ENCODE assay signal across 18 cellular contexts in the genomic region with DNA sequence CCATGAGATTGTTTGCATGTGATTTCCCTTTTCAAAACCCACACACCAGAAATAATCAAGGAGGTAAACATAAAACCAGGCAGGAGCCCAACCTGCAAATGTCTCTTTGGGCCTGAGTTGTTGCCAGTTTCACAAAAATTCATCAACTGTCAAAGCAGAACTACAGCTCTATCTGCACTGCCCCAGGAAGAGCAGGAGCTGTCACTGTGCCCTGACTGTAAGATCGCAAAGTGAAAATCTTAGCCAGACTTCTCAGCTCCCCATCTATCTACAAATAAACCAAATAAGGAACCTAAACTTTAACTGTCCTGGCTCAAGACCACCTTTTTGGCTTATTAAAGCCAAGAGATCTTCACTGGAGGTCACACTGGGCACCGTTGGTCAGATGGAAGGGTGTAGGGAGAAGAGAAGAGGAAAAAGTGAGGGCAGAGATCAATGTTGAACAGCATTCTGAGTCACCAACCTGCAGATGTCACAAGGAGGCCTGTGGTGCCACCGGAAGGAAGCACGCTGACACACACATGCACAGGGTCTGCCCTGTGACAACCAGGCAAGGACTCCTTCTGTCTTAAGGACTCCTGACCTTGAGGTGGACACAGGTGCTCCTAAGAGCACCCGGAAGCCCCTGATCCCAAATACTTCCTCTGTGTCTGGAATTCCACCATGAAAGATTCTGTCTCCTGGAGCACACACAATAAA. TPM values are rescaled to one million over a fixed set of nuclear protein-coding genes. Genes with fewer than 3 reads are reported as not detected.
DNase-seq lines count a peak whose midpoint lies in the region; ATAC-seq lines count a peak whose summit lies in the region.
"Had no signal": no experiment of that assay in that cellular context is flagged by ENCODE, and none has a peak within 500 bp of the region (broad histone marks: within the 10 kb centered on the region; RNA-seq: fewer than 3 reads in every experiment).

No MANE protein-coding gene starts in this region.

- ATAC-seq in activated naive CD8-positive, alpha-beta T cell treated with anti-CD3 and anti-CD28 coated beads, Interleukin-2, amount 10 ng/mL, durations not matched to agents 7 days and 5 days (ENCODE audit: low read depth): peak; percentile 64
- ATAC-seq in stimulated activated naive CD8-positive, alpha-beta T cell treated with anti-CD3 and anti-CD28 coated beads, Interleukin-15, amount 100 ng/mL, for 72 hours: peak; percentile 77
- ATAC-seq: GM12878; left cardiac atrium; stimulated activated memory B cell treated with anti-CD40 and anti-IgM and Interleukin-4, amounts not matched to agents 10 μg/mL and 1 μg/mL and 100 μg/mL, for 72 hours had no signal

- H3K27ac Mint-ChIP-seq in activated naive CD4-positive, alpha-beta T cell treated with anti-CD3 and anti-CD28 coated beads for 36 hours: peak overlapping the region; percentile 52
- H3K27ac Mint-ChIP-seq in activated naive CD8-positive, alpha-beta T cell treated with anti-CD3 and anti-CD28 coated beads, Interleukin-2, amount 10 ng/mL, durations not matched to agents 7 days and 5 days: peak overlapping the region; percentile 71
- H3K27ac Mint-ChIP-seq in stimulated activated naive CD8-positive, alpha-beta T cell treated with anti-CD3 and anti-CD28 coated beads, Interleukin-15, amount 100 ng/mL, for 72 hours: peak overlapping the region in 1 of 2 donors; percentile 26
- H3K27ac Mint-ChIP-seq: stimulated activated memory B cell treated with anti-CD40 and anti-IgM and Interleukin-4, amounts not matched to agents 10 μg/mL and 1 μg/mL and 100 μg/mL, for 72 hours had no signal

- H3K9me3 Mint-ChIP-seq in activated naive CD4-positive, alpha-beta T cell treated with anti-CD3 and anti-CD28 coated beads for 36 hours: peaks cover 4% of the 10 kb centered on the region
- peaks cover 2% of the 10 kb centered on the region for H3K9me3 Mint-ChIP-seq in activated naive CD8-positive, alpha-beta T cell treated with anti-CD3 and anti-CD28 coated beads, Interleukin-2, amount 10 ng/mL, durations not matched to agents 7 days and 5 days
- no peaks in the 10 kb centered on the region for H3K9me3 Mint-ChIP-seq in stimulated activated naive CD8-positive, alpha-beta T cell treated with anti-CD3 and anti-CD28 coated beads, Interleukin-15, amount 100 ng/mL, for 72 hours

- intact Hi-C loops in activated naive CD4-positive, alpha-beta T cell treated with anti-CD3 and anti-CD28 coated beads for 36 hours (cut with micrococcal nuclease): no loop called here

- peaks cover 2% of the 10 kb centered on the region for H3K4me1 Mint-ChIP-seq in activated naive CD4-positive, alpha-beta T cell treated with anti-CD3 and anti-CD28 coated beads for 36 hours (ENCODE audit: low read depth)
- peaks cover 22% of the 10 kb centered on the region for H3K4me1 Mint-ChIP-seq in activated naive CD8-positive, alpha-beta T cell treated with anti-CD3 and anti-CD28 coated beads, Interleukin-2, amount 10 ng/mL, durations not matched to agents 7 days and 5 days
- H3K4me1 Mint-ChIP-seq in stimulated activated naive CD8-positive, alpha-beta T cell treated with anti-CD3 and anti-CD28 coated beads, Interleukin-15, amount 100 ng/mL, for 72 hours: peaks cover 21% of the 10 kb centered on the region

- H3K4me3 Mint-ChIP-seq in activated naive CD4-positive, alpha-beta T cell treated with anti-CD3 and anti-CD28 coated beads for 36 hours: no peak overlapping the region
- H3K4me3 Mint-ChIP-seq in activated naive CD8-positive, alpha-beta T cell treated with anti-CD3 and anti-CD28 coated beads, Interleukin-2, amount 10 ng/mL, durations not matched to agents 7 days and 5 days: no peak overlapping the region
- no peak overlapping the region for H3K4me3 Mint-ChIP-seq in stimulated activated naive CD8-positive, alpha-beta T cell treated with anti-CD3 and anti-CD28 coated beads, Interleukin-15, amount 100 ng/mL, for 72 hours
- H3K4me3 Mint-ChIP-seq: IgD-negative memory B cell; stimulated activated memory B cell treated with anti-CD40 and anti-IgM and Interleukin-4, amounts not matched to agents 10 μg/mL and 1 μg/mL and 100 μg/mL, for 72 hours had no signal

- POLR2A ChIA-PET in activated naive CD8-positive, alpha-beta T cell treated with anti-CD3 and anti-CD28 coated beads, Interleukin-2, amount 10 ng/mL, durations not matched to agents 7 days and 5 days (lab: Charles Lee): interaction anchor here (0.7 to 1.7 kb wide), 2 partner anchors 19 to 260 kb away, joined by 3 to 5 read pairs; no protein-coding TSS in a partner anchor

- CTCF ChIA-PET in activated naive CD4-positive, alpha-beta T cell treated with anti-CD3 and anti-CD28 coated beads for 36 hours (lab: Charles Lee): interaction anchor here (0.6 to 0.7 kb wide), 3 partner anchors 10 to 44 kb away, joined by 3 read pairs; no protein-coding TSS in a partner anchor

- peak; percentile 26 for DNase-seq in activated naive CD4-positive, alpha-beta T cell treated with anti-CD3 and anti-CD28 coated beads for 36 hours
- no peak for DNase-seq in activated naive CD4-positive, alpha-beta T cell (lab: John Stamatoyannopoulos, UW)
- DNase-seq in SKM-1 treated with dmso at 0.1 percent for 144 hours (lab: John Stamatoyannopoulos, UW; ENCODE audit: unreplicated experiment) (peak; percentile 66), SW 1271 (lab: John Stamatoyannopoulos, UW) (no peak), NCI-H774 (lab: John Stamatoyannopoulos, UW) (no peak), NCI-H2227 treated with DMSO at 0.1 percent for 48 hours (lab: John Stamatoyannopoulos, UW) (no peak)
- no peak for DNase-seq in activated naive CD8-positive, alpha-beta T cell treated with anti-CD3 and anti-CD28 coated beads, Interleukin-2, amount 10 ng/mL, durations not matched to agents 7 days and 5 days
- DNase-seq in stimulated activated naive CD8-positive, alpha-beta T cell treated with anti-CD3 and anti-CD28 coated beads, Interleukin-15, amount 100 ng/mL, for 72 hours: no peak
- DNase-seq: activated gamma-delta T cell; central memory CD4-positive, alpha-beta T cell; DND-41; left cardiac atrium; NCI-H1694; retina; WERI-Rb-1 had no signal

- H3K36me3 Mint-ChIP-seq in activated naive CD4-positive, alpha-beta T cell treated with anti-CD3 and anti-CD28 coated beads for 36 hours (ENCODE audit: low read depth): no peaks in the 10 kb centered on the region
- H3K36me3 Mint-ChIP-seq in activated naive CD8-positive, alpha-beta T cell treated with anti-CD3 and anti-CD28 coated beads, Interleukin-2, amount 10 ng/mL, durations not matched to agents 7 days and 5 days: peaks cover 3% of the 10 kb centered on the region
- H3K36me3 Mint-ChIP-seq: IgD-negative memory B cell; stimulated activated memory B cell treated with anti-CD40 and anti-IgM and Interleukin-4, amounts not matched to agents 10 μg/mL and 1 μg/mL and 100 μg/mL, for 72 hours had no signal

- no peaks in the 10 kb centered on the region for H3K27me3 Mint-ChIP-seq in activated naive CD4-positive, alpha-beta T cell treated with anti-CD3 and anti-CD28 coated beads for 36 hours (ENCODE audit: low read depth)
- no peaks in the 10 kb centered on the region for H3K27me3 Mint-ChIP-seq in activated naive CD8-positive, alpha-beta T cell treated with anti-CD3 and anti-CD28 coated beads, Interleukin-2, amount 10 ng/mL, durations not matched to agents 7 days and 5 days
- H3K27me3 Mint-ChIP-seq in stimulated activated naive CD8-positive, alpha-beta T cell treated with anti-CD3 and anti-CD28 coated beads, Interleukin-15, amount 100 ng/mL, for 72 hours: no peaks in the 10 kb centered on the region
- H3K27me3 Mint-ChIP-seq: stimulated activated memory B cell treated with anti-CD40 and anti-IgM and Interleukin-4, amounts not matched to agents 10 μg/mL and 1 μg/mL and 100 μg/mL, for 72 hours had no signal

RNA-seq across cellular contexts. Expression of gene RPN1, which starts 58.7 kb away (rescaled TPM):
- 100 to 1,000 TPM; 124 to 129 TPM for total RNA-seq in activated naive CD4-positive, alpha-beta T cell treated with anti-CD3 and anti-CD28 coated beads for 36 hours
- total RNA-seq in activated naive CD8-positive, alpha-beta T cell treated with anti-CD3 and anti-CD28 coated beads, Interleukin-2, amount 10 ng/mL, durations not matched to agents 7 days and 5 days: 100 to 1,000 TPM; 117 to 118 TPM

Comparison
In these comparisons a context has a peak if more than half of its experiments do, and no peak if none do; other contexts are left out.
1. DNase-seq: peak in activated naive CD4-positive, alpha-beta T cell treated with anti-CD3 and anti-CD28 coated beads for 36 hours (single experiment) and SKM-1 treated with dmso at 0.1 percent for 144 hours (single experiment); none in activated naive CD4-positive, alpha-beta T cell (0 of 4), activated naive CD8-positive, alpha-beta T cell treated with anti-CD3 and anti-CD28 coated beads, Interleukin-2, amount 10 ng/mL, durations not matched to agents 7 days and 5 days (single experiment), stimulated activated naive CD8-positive, alpha-beta T cell treated with anti-CD3 and anti-CD28 coated beads, Interleukin-15, amount 100 ng/mL, for 72 hours (0 of 2), SW 1271 (0 of 2), NCI-H774 (single experiment) and NCI-H2227 treated with DMSO at 0.1 percent for 48 hours (single experiment).